16 cellular contexts compared by ENCODE assay signal in the genomic region with DNA sequence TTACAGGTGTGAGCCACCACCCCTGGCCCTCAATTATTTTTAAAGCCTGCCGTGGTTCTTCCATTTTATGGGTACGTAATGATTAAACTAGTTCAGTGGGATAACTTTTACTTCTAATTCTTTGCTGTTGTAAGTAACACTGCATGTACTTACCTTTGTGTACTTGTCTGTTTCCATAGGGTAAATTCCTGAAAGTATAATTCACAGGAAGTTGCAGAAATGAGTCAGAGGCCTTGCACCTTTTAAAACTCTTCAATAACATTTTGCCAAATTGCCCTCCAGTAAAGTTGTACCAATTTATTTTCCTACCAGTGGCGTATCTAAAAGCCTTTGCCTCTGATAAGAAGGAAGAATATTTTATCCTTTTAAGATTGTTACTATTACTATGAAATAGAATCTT.
A peak's percentile ranks its signal among the peaks of the same experiment; 100 is the strongest.
DNase-seq lines count a peak whose midpoint lies in the region; ATAC-seq, FAIRE-seq and TF ChIP-seq lines count a peak whose summit lies in the region.
"Had no signal": no experiment of that assay in that cellular context is flagged by ENCODE, and none has a peak within 500 bp of the region (broad histone marks: within the 10 kb centered on the region; RNA-seq: fewer than 3 reads in every experiment).

No MANE protein-coding gene starts in this region.

- no TSS peak for BruUV-seq in Panc1 (replicated peaks; lab: Mats Ljungman, UMichigan)

- H3K27ac ChIP-seq in Panc1 (ENCODE audit: low read length) (peak overlapping the region; percentile 54), neutrophil (peak overlapping the region; percentile 2), GM23338 (ENCODE audit: low read depth) (no peak overlapping the region)
- H3K27ac ChIP-seq: 22Rv1, neural progenitor cell had no signal

- TF ChIP-seq CTCF in Panc1 (IDR thresholded peaks at IDR 0.05) (no peak), bronchial epithelial cell (IDR thresholded peaks at IDR 0.05; ENCODE audit: insufficient read depth, low read length, severe bottlenecking) (no peak), neutrophil (IDR thresholded peaks at IDR 0.05) (no peak), GM23338 (conservative IDR thresholded peaks at IDR 0.05; ENCODE audit: low read depth in 2 of 2) (no peak)

- in situ Hi-C loops in Panc1 (cut with HindIII; ENCODE audit: low pct_unique_long_range_greater_than_20kb, low sequenced_read_pairs): no loop called here

- H3K27ac Mint-ChIP-seq in GM23338: no peak overlapping the region
- H3K27ac Mint-ChIP-seq: neural progenitor cell had no signal

- peaks cover 11% of the 10 kb centered on the region; the same call in 1 of the 2 replicates for H4K20me1 ChIP-seq in GM23338 (replicated peaks; ENCODE audit: insufficient read depth)

- POLR2A ChIA-PET in Panc1 (lab: Charles Lee): no interaction called here

- H3K4me2 ChIP-seq in GM23338: no peak overlapping the region
- H3K4me2 ChIP-seq: neural progenitor cell had no signal

- no peaks in the 10 kb centered on the region for H3K27me3 Mint-ChIP-seq in GM23338 (ENCODE audit: insufficient read depth, low read depth, poor library complexity)

- no peaks in the 10 kb centered on the region for H3F3A ChIP-seq in GM23338 (replicated peaks; ENCODE audit: low read depth)

- no peak overlapping the region for H2AFZ ChIP-seq in GM23338
- H2AFZ ChIP-seq: neural progenitor cell had no signal

- CTCF ChIA-PET in Panc1 (lab: Charles Lee): no interaction called here

- H3K4me1 Mint-ChIP-seq in GM23338: peaks cover 7% of the 10 kb centered on the region; the same call in 2 of the 3 replicates
- H3K4me1 Mint-ChIP-seq: neural progenitor cell had no signal

- H3K36me3 ChIP-seq in Panc1 (ENCODE audit: control insufficient read depth, insufficient read depth, low read length): 0 out of 2 replicates have a peak, but pooled peaks cover 3% of the 10 kb centered on the region
- H3K36me3 ChIP-seq in bronchial epithelial cell (ENCODE audit: control insufficient read depth, insufficient read depth, low read length): peaks cover 3% of the 10 kb centered on the region
- H3K36me3 ChIP-seq in neutrophil: peaks cover 43% of the 10 kb centered on the region
- H3K36me3 ChIP-seq in GM23338 (ENCODE audit: insufficient read depth): no peaks in the 10 kb centered on the region
- H3K36me3 ChIP-seq: neural progenitor cell had no signal

- peak; percentile 3 for DNase-seq in SHP77 treated with DMSO at 0.1 percent for 48 hours (lab: John Stamatoyannopoulos, UW)
- no peak for DNase-seq in SHP77 (lab: John Stamatoyannopoulos, UW)
- peak; percentile 38 for DNase-seq in Panc1 (ENCODE audit: low read depth, low spot score)
- DNase-seq in bronchial epithelial cell (ENCODE audit: low read depth): peak; percentile 94
- DNase-seq in left colon: no peak
- DNase-seq in GM23338 (ENCODE audit: low spot score): no peak
- DNase-seq: caudate nucleus; DMS53; kidney glomerular epithelial cell; MV-4-11; stimulated activated CD4-positive, alpha-beta T cell treated with anti-CD3 and anti-CD28 coated beads, Interleukin-1b, Interleukin-23, amount 100 ng/mL, for 48 hours; stimulated activated naive CD4-positive, alpha-beta T cell had no signal

- H3K4me3 Mint-ChIP-seq in GM23338: no peak overlapping the region
- H3K4me3 Mint-ChIP-seq: neural progenitor cell had no signal

- H3K9me2 ChIP-seq in GM23338 (ENCODE audit: insufficient read depth): no peaks in the 10 kb centered on the region

- no peaks in the 10 kb centered on the region for H3K9me3 Mint-ChIP-seq in GM23338

- H3K27me3 ChIP-seq in Panc1 (ENCODE audit: control insufficient read depth, insufficient read depth, low read length) (no peaks in the 10 kb centered on the region), bronchial epithelial cell (ENCODE audit: control insufficient read depth, insufficient read depth, low read length) (no peaks in the 10 kb centered on the region), neutrophil (no peaks in the 10 kb centered on the region), GM23338 (ENCODE audit: insufficient read depth) (no peaks in the 10 kb centered on the region)
- H3K27me3 ChIP-seq: neural progenitor cell had no signal

- H3K4me3 ChIP-seq in Panc1 (ENCODE audit: low read depth in 2 of 2, low read length in 2 of 2) (no peak overlapping the region), bronchial epithelial cell (ENCODE audit: low read depth, low read length) (no peak overlapping the region), neutrophil (ENCODE audit: low read depth in 1 of 2, low read length in 1 of 2) (no peak overlapping the region), GM23338 (no peak overlapping the region)
- H3K4me3 ChIP-seq: neural progenitor cell had no signal

- no peak for FAIRE-seq in bronchial epithelial cell (lab: Jason Lieb, UNC)

- H3K36me3 Mint-ChIP-seq in GM23338 (ENCODE audit: low read depth): peaks cover 14% of the 10 kb centered on the region

- intact Hi-C loops in Panc1 (cut with micrococcal nuclease; ENCODE audit: unreplicated experiment): no loop called here
- intact Hi-C loops in left colon (cut with DNase I, micrococcal nuclease): no loop called here

- H3K4me1 ChIP-seq in Panc1 (ENCODE audit: control insufficient read depth, insufficient read depth, low read length) (peaks cover 40% of the 10 kb centered on the region), neutrophil (ENCODE audit: control insufficient read depth in 1 of 2, insufficient read depth in 1 of 2, low read depth in 1 of 2, low read length in 1 of 2) (peaks cover 0 to 8% of the 10 kb centered on the region in 2 experiments), GM23338 (ENCODE audit: insufficient read depth) (no peaks in the 10 kb centered on the region)
- H3K4me1 ChIP-seq: neural progenitor cell had no signal

- peaks cover 42% of the 10 kb centered on the region for H3K79me2 ChIP-seq in GM23338 (replicated peaks; ENCODE audit: insufficient read depth)

- no peaks in the 10 kb centered on the region for H3K9me3 ChIP-seq in Panc1 (ENCODE audit: control insufficient read depth, insufficient read depth, low read depth, low read length)
- no peaks in the 10 kb centered on the region for H3K9me3 ChIP-seq in neutrophil

- ATAC-seq in Panc1 (0 out of 2 replicates have a peak, but pooled peaks have one; percentile 51), HG03175 (IDR thresholded peaks at IDR 0.05; ENCODE audit: unreplicated experiment) (no peak), left colon (no peak), GM23338 (no peak)

TF ChIP-seq in GM23338, 12 proteins besides CTCF, POLR2A, EP300 and RAD21 (continues in another document):
- TF ChIP-seq NANOG (IDR thresholded peaks at IDR 0.05; ENCODE audit: borderline replicate concordance) (no peak), POLR2AphosphoS5 (IDR thresholded peaks at IDR 0.05; ENCODE audit: low read depth) (no peak), ZNF331 (CRISPR knock-in tag; IDR thresholded peaks at IDR 0.05; ENCODE audit: low read depth) (no peak), JUNB (IDR thresholded peaks at IDR 0.05; ENCODE audit: unreplicated experiment) (no peak)

Comparison
In these comparisons a context has a peak if more than half of its experiments do, and no peak if none do; other contexts are left out.
1. DNase-seq: peak in SHP77 treated with DMSO at 0.1 percent for 48 hours (single experiment), Panc1 (single experiment) and bronchial epithelial cell (single experiment); none in SHP77 (0 of 2), left colon (0 of 2) and GM23338 (single experiment).